In genomic region chr4:88791274-88791673, GRCh38 we compare ENCODE assay signal across 10 cellular contexts.
DNase-seq lines count a peak whose midpoint lies in the region; TF ChIP-seq lines count a peak whose summit lies in the region.
"Had no signal": no experiment of that assay in that cellular context is flagged by ENCODE, and none has a peak within 500 bp of the region (broad histone marks: within the 10 kb centered on the region; RNA-seq: fewer than 3 reads in every experiment).

No MANE protein-coding gene starts in this region.

- H3K27ac ChIP-seq in mesenchymal stem cell (ENCODE audit: low read length, poor library complexity, severe bottlenecking) (no peak overlapping the region), esophagus squamous epithelium (no peak overlapping the region), trophoblast cell (ENCODE audit: low read depth, low read length) (no peak overlapping the region)

- no peak overlapping the region for H4K12ac ChIP-seq in trophoblast cell (ENCODE audit: low read depth, low read length)

- WGBS in mesenchymal stem cell: no CpG with 5 or more reads among the region's 1 CpG
- WGBS in esophagus squamous epithelium, 2 donors: 75 to 85% methylated on average over 1 of the region's 1 CpG
- WGBS in trophoblast cell (ENCODE audit: extremely low coverage, insufficient coverage, insufficient read length): no CpG with 5 or more reads among the region's 1 CpG

- H4K91ac ChIP-seq in mesenchymal stem cell (ENCODE audit: low read length) (no peak overlapping the region), trophoblast cell (ENCODE audit: low read depth, low read length) (no peak overlapping the region)

- H4K20me1 ChIP-seq in Loucy (ENCODE audit: insufficient read depth, low read length, poor library complexity, severe bottlenecking): no peaks in the 10 kb centered on the region

- H3K4me1 ChIP-seq in Loucy (ENCODE audit: insufficient read depth, low read length, poor library complexity, severe bottlenecking) (no peaks in the 10 kb centered on the region), mesenchymal stem cell (ENCODE audit: control insufficient read depth, insufficient read depth, low read depth, low read length) (no peaks in the 10 kb centered on the region), esophagus squamous epithelium (peaks cover 0 to 11% (median 3%) of the 10 kb centered on the region in 3 donors), trophoblast cell (ENCODE audit: control insufficient read depth in 1 of 2, insufficient read depth in 2 of 2, low read length in 2 of 2) (no peaks in the 10 kb centered on the region)

- H2AK5ac ChIP-seq in mesenchymal stem cell (ENCODE audit: low read length, severe bottlenecking): no peak overlapping the region
- H2AK5ac ChIP-seq in trophoblast cell (ENCODE audit: low read length): no peak overlapping the region

- no peaks in the 10 kb centered on the region for H3K9me2 ChIP-seq in Loucy (replicated peaks; ENCODE audit: low read depth, low read length)

- H3K27ac Mint-ChIP-seq in brain: peak overlapping the region in 3 of 5 experiments; percentile 56 to 95 (median 72)
- H3K27ac Mint-ChIP-seq in activated CD4-positive, alpha-beta memory T cell treated with anti-CD3 and anti-CD28 coated beads for 36 hours: no peak overlapping the region
- no peak overlapping the region for H3K27ac Mint-ChIP-seq in activated naive CD4-positive, alpha-beta T cell treated with anti-CD3 and anti-CD28 coated beads, Interleukin-2, amount 10 ng/mL, durations not matched to agents 7 days and 5 days

- no peaks in the 10 kb centered on the region for H3K27me3 Mint-ChIP-seq in brain
- no peaks in the 10 kb centered on the region for H3K27me3 Mint-ChIP-seq in activated CD4-positive, alpha-beta memory T cell treated with anti-CD3 and anti-CD28 coated beads for 36 hours
- H3K27me3 Mint-ChIP-seq in activated naive CD4-positive, alpha-beta T cell treated with anti-CD3 and anti-CD28 coated beads, Interleukin-2, amount 10 ng/mL, durations not matched to agents 7 days and 5 days: no peaks in the 10 kb centered on the region

- peaks cover 21% of the 10 kb centered on the region for H3K4me1 Mint-ChIP-seq in brain
- peaks cover 19% of the 10 kb centered on the region for H3K4me1 Mint-ChIP-seq in activated CD4-positive, alpha-beta memory T cell treated with anti-CD3 and anti-CD28 coated beads for 36 hours (ENCODE audit: low read depth)
- H3K4me1 Mint-ChIP-seq in activated naive CD4-positive, alpha-beta T cell treated with anti-CD3 and anti-CD28 coated beads, Interleukin-2, amount 10 ng/mL, durations not matched to agents 7 days and 5 days: peaks cover 13% of the 10 kb centered on the region

- no peak overlapping the region for H3K18ac ChIP-seq in mesenchymal stem cell (ENCODE audit: low read depth in 1 of 2, low read length in 2 of 2)
- no peak overlapping the region for H3K18ac ChIP-seq in trophoblast cell (ENCODE audit: low read length)

- H4K8ac ChIP-seq in mesenchymal stem cell (ENCODE audit: low read length): no peak overlapping the region
- no peak overlapping the region for H4K8ac ChIP-seq in trophoblast cell (ENCODE audit: low read depth, low read length)

- H3K36me3 ChIP-seq in Loucy (ENCODE audit: insufficient read depth, low read length): peaks cover 13% of the 10 kb centered on the region; the same call in 1 of the 2 replicates
- peaks cover 0 to 29% of the 10 kb centered on the region in 2 experiments for H3K36me3 ChIP-seq in mesenchymal stem cell (ENCODE audit: control insufficient read depth in 1 of 2, insufficient read depth in 2 of 2, low read depth in 1 of 2, low read length in 2 of 2)
- peaks cover 0 to 27% (median 0%) of the 10 kb centered on the region in 3 donors for H3K36me3 ChIP-seq in esophagus squamous epithelium
- H3K36me3 ChIP-seq in trophoblast cell (ENCODE audit: control insufficient read depth in 1 of 2, insufficient read depth in 2 of 2, low read length in 2 of 2): peaks cover 0 to 2% of the 10 kb centered on the region in 2 experiments

- H3K79me1 ChIP-seq in mesenchymal stem cell (replicated peaks; ENCODE audit: low read length, poor library complexity, severe bottlenecking): no peaks in the 10 kb centered on the region
- H3K79me1 ChIP-seq in trophoblast cell (ENCODE audit: low read length): peaks cover 2% of the 10 kb centered on the region

- H3K4me3 Mint-ChIP-seq in brain: no peak overlapping the region
- H3K4me3 Mint-ChIP-seq in activated CD4-positive, alpha-beta memory T cell treated with anti-CD3 and anti-CD28 coated beads for 36 hours: no peak overlapping the region
- no peak overlapping the region for H3K4me3 Mint-ChIP-seq in activated naive CD4-positive, alpha-beta T cell treated with anti-CD3 and anti-CD28 coated beads, Interleukin-2, amount 10 ng/mL, durations not matched to agents 7 days and 5 days
- H3K4me3 Mint-ChIP-seq: activated T-cell treated with anti-CD3 and anti-CD28 coated beads, Interleukin-2, amount 50 U/mL, for 4 hours had no signal

- TF ChIP-seq POLR2A in esophagus squamous epithelium (IDR thresholded peaks at IDR 0.05): no peak

- no peaks in the 10 kb centered on the region for H3K9me3 Mint-ChIP-seq in brain
- H3K9me3 Mint-ChIP-seq in activated CD4-positive, alpha-beta memory T cell treated with anti-CD3 and anti-CD28 coated beads for 36 hours: no peaks in the 10 kb centered on the region
- no peaks in the 10 kb centered on the region for H3K9me3 Mint-ChIP-seq in activated naive CD4-positive, alpha-beta T cell treated with anti-CD3 and anti-CD28 coated beads, Interleukin-2, amount 10 ng/mL, durations not matched to agents 7 days and 5 days
- H3K9me3 Mint-ChIP-seq: activated T-cell treated with anti-CD3 and anti-CD28 coated beads, Interleukin-2, amount 50 U/mL, for 4 hours had no signal

- peak; percentile 73 for TF ChIP-seq CTCF in Loucy (conservative IDR thresholded peaks at IDR 0.05; ENCODE audit: low read length)
- TF ChIP-seq CTCF in brain (conservative IDR thresholded peaks at IDR 0.05): no peak
- TF ChIP-seq CTCF in esophagus squamous epithelium (IDR thresholded peaks at IDR 0.05): peak in 1 of 6 experiments; percentile 22

- H3K4ac ChIP-seq in mesenchymal stem cell (ENCODE audit: low read depth in 1 of 2, low read length in 2 of 2) (no peak overlapping the region), trophoblast cell (ENCODE audit: low read depth, low read length) (no peak overlapping the region)

- H3F3A ChIP-seq in Loucy (ENCODE audit: low read depth): no peaks in the 10 kb centered on the region

- H3K9me3 ChIP-seq in Loucy (ENCODE audit: insufficient read depth, low read depth, low read length) (no peaks in the 10 kb centered on the region), mesenchymal stem cell (ENCODE audit: control insufficient read depth, low read length) (no peaks in the 10 kb centered on the region), esophagus squamous epithelium (no peaks in the 10 kb centered on the region), trophoblast cell (ENCODE audit: insufficient read depth, low read depth, low read length) (no peaks in the 10 kb centered on the region)

- no peak overlapping the region for H2BK120ac ChIP-seq in mesenchymal stem cell (ENCODE audit: low read depth, low read length)
- no peak overlapping the region for H2BK120ac ChIP-seq in trophoblast cell (ENCODE audit: insufficient read depth, low read length, poor library complexity)

- H3K14ac ChIP-seq in mesenchymal stem cell (ENCODE audit: low read length in 2 of 2) (no peak overlapping the region), trophoblast cell (ENCODE audit: low read length) (no peak overlapping the region)

- H3K4me3 ChIP-seq in Loucy (ENCODE audit: low read length, poor library complexity, severe bottlenecking) (no peak overlapping the region), mesenchymal stem cell (ENCODE audit: insufficient read depth in 1 of 2, low read depth in 1 of 2, low read length in 2 of 2) (no peak overlapping the region), esophagus squamous epithelium (no peak overlapping the region), trophoblast cell (ENCODE audit: low read depth, low read length) (no peak overlapping the region)

- H3K4me2 ChIP-seq in Loucy (ENCODE audit: low read depth, low read length, poor library complexity, severe bottlenecking) (no peak overlapping the region), mesenchymal stem cell (ENCODE audit: low read length, poor library complexity, severe bottlenecking) (no peak overlapping the region), trophoblast cell (ENCODE audit: low read length) (no peak overlapping the region)

- DNase-seq in EL: peak; percentile 31
- DNase-seq in mesenchymal stem cell: peak; percentile 17
- DNase-seq in esophagus squamous epithelium (lab: John Stamatoyannopoulos, UW): no peak
- no peak for DNase-seq in activated CD4-positive, alpha-beta memory T cell treated with anti-CD3 and anti-CD28 coated beads for 36 hours
- no peak for DNase-seq in activated naive CD4-positive, alpha-beta T cell treated with anti-CD3 and anti-CD28 coated beads, Interleukin-2, amount 10 ng/mL, durations not matched to agents 7 days and 5 days
- no peak for DNase-seq in trophoblast cell
- DNase-seq: activated T-cell treated with anti-CD3 and anti-CD28 coated beads, Interleukin-2, amount 50 U/mL, for 4 hours; substantia nigra had no signal

- H3K27me3 ChIP-seq in Loucy (ENCODE audit: insufficient read depth, low read length, poor library complexity, severe bottlenecking): no peaks in the 10 kb centered on the region
- no peaks in the 10 kb centered on the region for H3K27me3 ChIP-seq in mesenchymal stem cell (ENCODE audit: control insufficient read depth in 1 of 2, insufficient read depth in 1 of 2, low read length in 2 of 2)
- H3K27me3 ChIP-seq in esophagus squamous epithelium: no peaks in the 10 kb centered on the region
- H3K27me3 ChIP-seq in trophoblast cell (ENCODE audit: insufficient read depth, low read length): no peaks in the 10 kb centered on the region

- no peak overlapping the region for H2BK5ac ChIP-seq in mesenchymal stem cell (ENCODE audit: low read depth, low read length, poor library complexity, severe bottlenecking)
- no peak overlapping the region for H2BK5ac ChIP-seq in trophoblast cell (ENCODE audit: low read depth, low read length, poor library complexity)

- no peak overlapping the region for H3K9ac ChIP-seq in Loucy (ENCODE audit: low read depth, low read length, poor library complexity, severe bottlenecking)
- H3K9ac ChIP-seq in mesenchymal stem cell (ENCODE audit: low read length): peak overlapping the region; percentile 13
- no peak overlapping the region for H3K9ac ChIP-seq in trophoblast cell (ENCODE audit: low read length)

- H3K23ac ChIP-seq in mesenchymal stem cell (ENCODE audit: low read length in 2 of 2): no peak overlapping the region
- no peak overlapping the region for H3K23ac ChIP-seq in trophoblast cell (ENCODE audit: low read length)

- POLR2A ChIA-PET in activated CD4-positive, alpha-beta memory T cell treated with anti-CD3 and anti-CD28 coated beads for 36 hours (lab: Charles Lee): no interaction called here

- peaks cover 25% of the 10 kb centered on the region for H3K36me3 Mint-ChIP-seq in brain
- H3K36me3 Mint-ChIP-seq in activated CD4-positive, alpha-beta memory T cell treated with anti-CD3 and anti-CD28 coated beads for 36 hours: no peaks in the 10 kb centered on the region
- peaks cover 49% of the 10 kb centered on the region for H3K36me3 Mint-ChIP-seq in activated naive CD4-positive, alpha-beta T cell treated with anti-CD3 and anti-CD28 coated beads, Interleukin-2, amount 10 ng/mL, durations not matched to agents 7 days and 5 days

- no peak overlapping the region for H2BK12ac ChIP-seq in mesenchymal stem cell (ENCODE audit: low read length in 2 of 2)
- no peak overlapping the region for H2BK12ac ChIP-seq in trophoblast cell (ENCODE audit: low read length)

- intact Hi-C loops in esophagus squamous epithelium (cut with DNase I): no loop called here
- intact Hi-C loops in activated CD4-positive, alpha-beta memory T cell treated with anti-CD3 and anti-CD28 coated beads for 36 hours (cut with micrococcal nuclease): no loop called here

- H3K79me2 ChIP-seq in Loucy (ENCODE audit: insufficient read depth, low read length): no peaks in the 10 kb centered on the region
- H3K79me2 ChIP-seq in trophoblast cell (ENCODE audit: control insufficient read depth, insufficient read depth, low read length, poor library complexity): no peaks in the 10 kb centered on the region

- no peak overlapping the region for H2AFZ ChIP-seq in Loucy (ENCODE audit: low read length)
- no peak overlapping the region for H2AFZ ChIP-seq in mesenchymal stem cell (ENCODE audit: low read depth, low read length)
- H2AFZ ChIP-seq in trophoblast cell (ENCODE audit: insufficient read depth, low read length, poor library complexity): no peak overlapping the region

- CTCF ChIA-PET in activated CD4-positive, alpha-beta memory T cell treated with anti-CD3 and anti-CD28 coated beads for 36 hours (lab: Charles Lee): interaction anchor here (1.1 to 3.6 kb wide), 4 partner anchors 74 to 267 kb away, joined by 3 to 14 read pairs (median 5); no protein-coding TSS in a partner anchor
- CTCF ChIA-PET in activated naive CD4-positive, alpha-beta T cell treated with anti-CD3 and anti-CD28 coated beads, Interleukin-2, amount 10 ng/mL, durations not matched to agents 7 days and 5 days (lab: Charles Lee): interaction anchor here (0.8 to 1.7 kb wide), 4 partner anchors 27 to 264 kb away, joined by 3 to 11 read pairs (median 4); no protein-coding TSS in a partner anchor

- no peak overlapping the region for H2BK15ac ChIP-seq in mesenchymal stem cell (ENCODE audit: low read depth, poor library complexity, severe bottlenecking)

Comparison
In these comparisons a context has a peak if more than half of its experiments do, and no peak if none do; other contexts are left out.
1. DNase-seq: peak in EL (single experiment) and mesenchymal stem cell (single experiment); none in esophagus squamous epithelium (single experiment), activated CD4-positive, alpha-beta memory T cell treated with anti-CD3 and anti-CD28 coated beads for 36 hours (single experiment), activated naive CD4-positive, alpha-beta T cell treated with anti-CD3 and anti-CD28 coated beads, Interleukin-2, amount 10 ng/mL, durations not matched to agents 7 days and 5 days (single experiment) and trophoblast cell (0 of 2).
2. H3K27ac Mint-ChIP-seq: peak in brain (3 of 5); none in activated CD4-positive, alpha-beta memory T cell treated with anti-CD3 and anti-CD28 coated beads for 36 hours (single experiment) and activated naive CD4-positive, alpha-beta T cell treated with anti-CD3 and anti-CD28 coated beads, Interleukin-2, amount 10 ng/mL, durations not matched to agents 7 days and 5 days (single experiment).